Comparison of ENCODE assay signal across 1 cellular context in genomic region chr19:55526216-55527196, GRCh38.
TF ChIP-seq lines count a peak whose summit lies in the region.

No MANE protein-coding gene starts in this region.

TF ChIP-seq in HepG2, 621 proteins besides CTCF, POLR2A, EP300 and RAD21 (continued from another document):
- TF ChIP-seq, protein P1, sequence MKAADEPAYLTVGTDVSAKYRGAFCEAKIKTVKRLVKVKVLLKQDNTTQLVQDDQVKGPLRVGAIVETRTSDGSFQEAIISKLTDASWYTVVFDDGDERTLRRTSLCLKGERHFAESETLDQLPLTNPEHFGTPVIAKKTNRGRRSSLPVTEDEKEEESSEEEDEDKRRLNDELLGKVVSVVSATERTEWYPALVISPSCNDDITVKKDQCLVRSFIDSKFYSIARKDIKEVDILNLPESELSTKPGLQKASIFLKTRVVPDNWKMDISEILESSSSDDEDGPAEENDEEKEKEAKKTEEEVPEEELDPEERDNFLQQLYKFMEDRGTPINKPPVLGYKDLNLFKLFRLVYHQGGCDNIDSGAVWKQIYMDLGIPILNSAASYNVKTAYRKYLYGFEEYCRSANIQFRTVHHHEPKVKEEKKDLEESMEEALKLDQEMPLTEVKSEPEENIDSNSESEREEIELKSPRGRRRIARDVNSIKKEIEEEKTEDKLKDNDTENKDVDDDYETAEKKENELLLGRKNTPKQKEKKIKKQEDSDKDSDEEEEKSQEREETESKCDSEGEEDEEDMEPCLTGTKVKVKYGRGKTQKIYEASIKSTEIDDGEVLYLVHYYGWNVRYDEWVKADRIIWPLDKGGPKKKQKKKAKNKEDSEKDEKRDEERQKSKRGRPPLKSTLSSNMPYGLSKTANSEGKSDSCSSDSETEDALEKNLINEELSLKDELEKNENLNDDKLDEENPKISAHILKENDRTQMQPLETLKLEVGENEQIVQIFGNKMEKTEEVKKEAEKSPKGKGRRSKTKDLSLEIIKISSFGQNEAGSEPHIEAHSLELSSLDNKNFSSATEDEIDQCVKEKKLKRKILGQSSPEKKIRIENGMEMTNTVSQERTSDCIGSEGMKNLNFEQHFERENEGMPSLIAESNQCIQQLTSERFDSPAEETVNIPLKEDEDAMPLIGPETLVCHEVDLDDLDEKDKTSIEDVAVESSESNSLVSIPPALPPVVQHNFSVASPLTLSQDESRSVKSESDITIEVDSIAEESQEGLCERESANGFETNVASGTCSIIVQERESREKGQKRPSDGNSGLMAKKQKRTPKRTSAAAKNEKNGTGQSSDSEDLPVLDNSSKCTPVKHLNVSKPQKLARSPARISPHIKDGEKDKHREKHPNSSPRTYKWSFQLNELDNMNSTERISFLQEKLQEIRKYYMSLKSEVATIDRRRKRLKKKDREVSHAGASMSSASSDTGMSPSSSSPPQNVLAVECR (CRISPR knock-in tag; IDR thresholded peaks at IDR 0.05; ENCODE audit: borderline replicate concordance): no peak
TF ChIP-seq in HepG2: peak in this region for 38.
